In genomic region chr2:206801417-206801772, GRCh38 we compare ENCODE assay signal across 22 cellular contexts. TPM values are rescaled to one million over a fixed set of nuclear protein-coding genes. Genes with fewer than 3 reads are reported as not detected.
DNase-seq lines count a peak whose midpoint lies in the region; ATAC-seq and TF ChIP-seq lines count a peak whose summit lies in the region.
"Had no signal": no experiment of that assay in that cellular context is flagged by ENCODE, and none has a peak within 500 bp of the region (broad histone marks: within the 10 kb centered on the region; RNA-seq: fewer than 3 reads in every experiment).

No MANE protein-coding gene starts in this region.

- H3K27ac Mint-ChIP-seq in endodermal cell (peak overlapping the region; percentile 8), type B pancreatic cell (no peak overlapping the region)
- H3K27ac Mint-ChIP-seq: CD8-positive, alpha-beta T cell; IgD-negative memory B cell had no signal

- H3K9ac ChIP-seq in endodermal cell (ENCODE audit: extremely low read depth, low read length, poor library complexity, severe bottlenecking), result no peak overlapping the region
- H3K9ac ChIP-seq in MM.1S (ENCODE audit: low read length), result no peak overlapping the region
- H3K9ac ChIP-seq: BLaER1 had no signal

- H3K27ac ChIP-seq in cardiac muscle cell (peak overlapping the region; percentile 22), endodermal cell (ENCODE audit: low read depth, low read length) (no peak overlapping the region), breast epithelium (no peak overlapping the region), MM.1S (ENCODE audit: low read length) (no peak overlapping the region)
- H3K27ac ChIP-seq: BLaER1, PC-9, RWPE1 had no signal

- WGBS in endodermal cell (ENCODE audit: insufficient coverage in 1 of 2, insufficient read length in 1 of 2), 2 experiments, result 80 to 82% methylated on average over 4 of the region's 4 CpGs

- H4K20me1 ChIP-seq in MM.1S (ENCODE audit: insufficient read depth, low read length), result no peaks in the 10 kb centered on the region
- H4K20me1 ChIP-seq: BLaER1 had no signal

- H3K9me2 ChIP-seq in MM.1S (replicated peaks; ENCODE audit: insufficient read depth, low read length), result no peaks in the 10 kb centered on the region

- no peaks in the 10 kb centered on the region for H3K27me3 Mint-ChIP-seq in endodermal cell (ENCODE audit: insufficient read depth)
- no peaks in the 10 kb centered on the region for H3K27me3 Mint-ChIP-seq in type B pancreatic cell
- H3K27me3 Mint-ChIP-seq: IgD-negative memory B cell had no signal

- H3K4me1 ChIP-seq in cardiac muscle cell (ENCODE audit: low read depth) (peaks cover 15% of the 10 kb centered on the region), endodermal cell (ENCODE audit: control insufficient read depth, insufficient read depth, low read length) (no peaks in the 10 kb centered on the region), breast epithelium (no peaks in the 10 kb centered on the region), MM.1S (ENCODE audit: low read length) (peaks cover 10% of the 10 kb centered on the region)

- intact Hi-C loops in left cardiac atrium (cut with DNase I), result loop anchor here (2.0 to 10.0 kb wide), 5 partner anchors 183 to 676 kb away; no protein-coding TSS in a partner anchor
- intact Hi-C loops in breast epithelium (cut with DNase I; ENCODE audit: low total_unique reads), result no loop called here

- TF ChIP-seq CTCF in cardiac muscle cell (IDR thresholded peaks at IDR 0.05; ENCODE audit: low read depth, low read length), result no peak
- TF ChIP-seq CTCF in endodermal cell (conservative IDR thresholded peaks at IDR 0.05), result no peak
- TF ChIP-seq CTCF in breast epithelium (IDR thresholded peaks at IDR 0.05), result no peak
- TF ChIP-seq CTCF in type B pancreatic cell (conservative IDR thresholded peaks at IDR 0.05), result no peak
- no peak for TF ChIP-seq CTCF in MM.1S (IDR thresholded peaks at IDR 0.05; ENCODE audit: low read length)

- no peak overlapping the region for H3K4me3 ChIP-seq in cardiac muscle cell
- H3K4me3 ChIP-seq in endodermal cell (ENCODE audit: low read length), result no peak overlapping the region
- no peak overlapping the region for H3K4me3 ChIP-seq in breast epithelium
- no peak overlapping the region for H3K4me3 ChIP-seq in MM.1S (ENCODE audit: low read length)
- H3K4me3 ChIP-seq: BLaER1, GM12878, PC-9 had no signal

- H3K9me3 ChIP-seq in cardiac muscle cell (ENCODE audit: low read depth), result no peaks in the 10 kb centered on the region
- H3K9me3 ChIP-seq in endodermal cell (ENCODE audit: control insufficient read depth, low read length), result no peaks in the 10 kb centered on the region
- no peaks in the 10 kb centered on the region for H3K9me3 ChIP-seq in breast epithelium
- no peaks in the 10 kb centered on the region for H3K9me3 ChIP-seq in MM.1S (replicated peaks; ENCODE audit: insufficient read depth, low read length)
- H3K9me3 ChIP-seq: BLaER1 had no signal

- H3K4me1 Mint-ChIP-seq in endodermal cell (peaks cover 37% of the 10 kb centered on the region), type B pancreatic cell (ENCODE audit: unreplicated experiment) (peaks cover 23% of the 10 kb centered on the region)

- H3K36me3 Mint-ChIP-seq in endodermal cell (ENCODE audit: low read depth) (peaks cover 11% of the 10 kb centered on the region), type B pancreatic cell (no peaks in the 10 kb centered on the region)
- H3K36me3 Mint-ChIP-seq: IgD-negative memory B cell had no signal

- DNase-seq in cardiac muscle cell (ENCODE audit: low read depth in 1 of 2, low spot score in 1 of 2) (no peak), left cardiac atrium (no peak), NCI-H82 (lab: John Stamatoyannopoulos, UW) (peak; percentile 85), endodermal cell (no peak), breast epithelium (ENCODE audit: low spot score in 2 of 2) (no peak), type B pancreatic cell (ENCODE audit: extremely low spot score, unreplicated experiment) (no peak), MM.1S (no peak), NOMO-1 treated with DMSO at 0.1 percent for 48 hours (lab: John Stamatoyannopoulos, UW; ENCODE audit: unreplicated experiment) (no peak)
- DNase-seq: Calu3; CD8-positive, alpha-beta T cell; DMS53; EL; NCI-H1105; NCI-H2081; NCI-H345; NCI-H526 treated with DMSO at 0.1 percent for 48 hours; PC-9 had no signal

- H3K4me3 Mint-ChIP-seq in endodermal cell (no peak overlapping the region), type B pancreatic cell (no peak overlapping the region)

- no peak overlapping the region for H2AFZ ChIP-seq in MM.1S (ENCODE audit: low read length)
- H2AFZ ChIP-seq: PC-9 had no signal

- TF ChIP-seq POLR2A in breast epithelium (IDR thresholded peaks at IDR 0.05), result no peak

- ATAC-seq in left cardiac atrium, result no peak

- H3K9me3 Mint-ChIP-seq in endodermal cell, result no peaks in the 10 kb centered on the region
- no peaks in the 10 kb centered on the region for H3K9me3 Mint-ChIP-seq in type B pancreatic cell
- H3K9me3 Mint-ChIP-seq: CD8-positive, alpha-beta T cell; IgD-negative memory B cell had no signal

- no peaks in the 10 kb centered on the region for H3F3A ChIP-seq in MM.1S (ENCODE audit: insufficient read depth, low read length)

- H3K79me2 ChIP-seq in MM.1S (ENCODE audit: low read length), result no peaks in the 10 kb centered on the region

- no peak overlapping the region for H3K4me2 ChIP-seq in MM.1S (ENCODE audit: low read depth, low read length)
- H3K4me2 ChIP-seq: BLaER1, PC-9 had no signal

- no peaks in the 10 kb centered on the region for H3K27me3 ChIP-seq in cardiac muscle cell
- no peaks in the 10 kb centered on the region for H3K27me3 ChIP-seq in endodermal cell (ENCODE audit: control insufficient read depth, insufficient read depth, low read length, poor library complexity, severe bottlenecking)
- H3K27me3 ChIP-seq in breast epithelium, result no peaks in the 10 kb centered on the region
- H3K27me3 ChIP-seq in MM.1S (replicated peaks; ENCODE audit: insufficient read depth, low read length), result no peaks in the 10 kb centered on the region
- H3K27me3 ChIP-seq: BLaER1 had no signal

- no peaks in the 10 kb centered on the region for H3K36me3 ChIP-seq in cardiac muscle cell
- H3K36me3 ChIP-seq in endodermal cell (ENCODE audit: control insufficient read depth, insufficient read depth, low read length), result peaks cover 4% of the 10 kb centered on the region
- H3K36me3 ChIP-seq in breast epithelium, result no peaks in the 10 kb centered on the region
- no peaks in the 10 kb centered on the region for H3K36me3 ChIP-seq in MM.1S (replicated peaks; ENCODE audit: insufficient read depth, low read length)

RNA-seq across cellular contexts. Expression of gene FASTKD2, which starts 36.0 kb away (rescaled TPM):
- 16.5 and 22.3 TPM in 2 replicates for total RNA-seq in cardiac muscle cell
- polyA plus RNA-seq in cardiac muscle cell, result 24.5 and 40.8 TPM in 2 replicates
- 10 to 100 TPM; 23.7 to 34.8 TPM for total RNA-seq in left cardiac atrium
- 10 to 100 TPM; 31.3 to 31.6 TPM for total RNA-seq in endodermal cell
- polyA plus RNA-seq in endodermal cell (2013, experiment 1 of 2), result 32.7 TPM
- polyA plus RNA-seq in endodermal cell (2013, experiment 2 of 2), result 29.8 TPM
- total RNA-seq in breast epithelium, result 10 to 100 TPM; 29.3 to 52.7 (median 32.4) TPM
- 32.1 and 33.6 TPM in 2 replicates for total RNA-seq in type B pancreatic cell (ENCODE audit: low replicate concordance)

RNA-seq across cellular contexts. Expression of gene MDH1B, which starts 36.3 kb away (rescaled TPM):
- total RNA-seq in cardiac muscle cell (2.9 and 4.7 TPM in 2 replicates), left cardiac atrium (under 1 TPM; 0.50 to 0.80 TPM), endodermal cell (1 to 10 TPM; 1.5 to 2.9 TPM), breast epithelium (1 to 10 TPM in 2 of 3 donors, under 1 TPM in 1; 0.64 to 4.7 (median 2.0) TPM), type B pancreatic cell (ENCODE audit: low replicate concordance) (0.64 and 4.7 TPM in 2 replicates)
- 1.4 and 1.8 TPM in 2 replicates for polyA plus RNA-seq in cardiac muscle cell
- polyA plus RNA-seq in endodermal cell (2013, experiment 1 of 2), result 1.7 TPM
- polyA plus RNA-seq in endodermal cell (2013, experiment 2 of 2), result 1.4 TPM
- total RNA-seq: HT-29 had no signal
- polyA plus RNA-seq: IgD-negative memory B cell had no signal
